ENCODE assay signal across 9 cellular contexts in genomic region chr1:116372186-116372585, GRCh38. TPM values are rescaled to one million over a fixed set of nuclear protein-coding genes. Genes with fewer than 3 reads are reported as not detected.
DNase-seq lines count a peak whose midpoint lies in the region; ATAC-seq, FAIRE-seq and TF ChIP-seq lines count a peak whose summit lies in the region.
"Had no signal": no experiment of that assay in that cellular context is flagged by ENCODE, and none has a peak within 500 bp of the region (broad histone marks: within the 10 kb centered on the region; RNA-seq: fewer than 3 reads in every experiment).

No MANE protein-coding gene starts in this region.

- FAIRE-seq in bronchial epithelial cell (lab: Jason Lieb, UNC): no peak
- FAIRE-seq in HTR-8/SVneo (lab: Jason Lieb, UNC): no peak
- FAIRE-seq: G401.6 had no signal

- H3K4me1 Mint-ChIP-seq in activated T-cell treated with anti-CD3 and anti-CD28 coated beads, Interleukin-2, amount 50 U/mL, for 72 hours (ENCODE audit: low read depth): peaks cover 38% of the 10 kb centered on the region
- H3K4me1 Mint-ChIP-seq in memory B cell (peaks cover 27% of the 10 kb centered on the region), type B pancreatic cell (ENCODE audit: unreplicated experiment) (peaks cover 29% of the 10 kb centered on the region)

- H3K4me3 Mint-ChIP-seq in activated T-cell treated with anti-CD3 and anti-CD28 coated beads, Interleukin-2, amount 50 U/mL, for 72 hours: peak overlapping the region; percentile 75 to 95
- H3K4me3 Mint-ChIP-seq in memory B cell: peak overlapping the region; percentile 99
- peak overlapping the region; percentile 96 for H3K4me3 Mint-ChIP-seq in type B pancreatic cell

- no peak overlapping the region for H3K27ac Mint-ChIP-seq in activated T-cell treated with anti-CD3 and anti-CD28 coated beads, Interleukin-2, amount 50 U/mL, for 72 hours
- H3K27ac Mint-ChIP-seq in memory B cell (peak overlapping the region; percentile 94), type B pancreatic cell (peak overlapping the region; percentile 100)

- POLR2A ChIA-PET in GM10248 (lab: Yijun Ruan, JAX): no interaction called here

- H3K36me3 ChIP-seq in bronchial epithelial cell (ENCODE audit: control insufficient read depth, insufficient read depth, low read length): no peaks in the 10 kb centered on the region

- CTCF ChIA-PET in GM10248 (lab: Yijun Ruan, JAX): interaction anchor here (1.2 to 3.4 kb wide), 6 partner anchors 8 to 233 kb away, joined by 3 to 13 read pairs (median 4); no protein-coding TSS in a partner anchor

- H3K9me3 Mint-ChIP-seq in activated T-cell treated with anti-CD3 and anti-CD28 coated beads, Interleukin-2, amount 50 U/mL, for 72 hours: no peaks in the 10 kb centered on the region
- H3K9me3 Mint-ChIP-seq in memory B cell: no peaks in the 10 kb centered on the region
- H3K9me3 Mint-ChIP-seq in type B pancreatic cell: no peaks in the 10 kb centered on the region

- H3K36me3 Mint-ChIP-seq in activated T-cell treated with anti-CD3 and anti-CD28 coated beads, Interleukin-2, amount 50 U/mL, for 72 hours (ENCODE audit: insufficient read depth in 2 of 2): peaks cover 4 to 5% of the 10 kb centered on the region in 2 donors
- peaks cover 1% of the 10 kb centered on the region for H3K36me3 Mint-ChIP-seq in memory B cell
- H3K36me3 Mint-ChIP-seq in type B pancreatic cell: no peaks in the 10 kb centered on the region

- no peak for DNase-seq in activated T-cell treated with anti-CD3 and anti-CD28 coated beads, Interleukin-2, amount 50 U/mL, for 72 hours
- DNase-seq in activated T-cell treated with anti-CD3 and anti-CD28 coated beads, Interleukin-2, amount 50 U/mL, for 48 hours: no peak
- DNase-seq in bronchial epithelial cell (ENCODE audit: low read depth) (no peak), memory B cell (ENCODE audit: low spot score in 2 of 2) (peak in 1 of 2 donors; percentile 26), type B pancreatic cell (ENCODE audit: extremely low spot score, unreplicated experiment) (no peak), HTR-8/SVneo (ENCODE audit: insufficient read length, low spot score) (no peak), GM10248 (ENCODE audit: extremely low spot score) (no peak)

- ATAC-seq in activated T-cell treated with anti-CD3 and anti-CD28 coated beads, Interleukin-2, amount 50 U/mL, for 72 hours (replicated peaks in 1 of 2): no peak
- no peak for ATAC-seq in memory B cell (ENCODE audit: low read depth)
- ATAC-seq in GM18870 (IDR thresholded peaks at IDR 0.05; ENCODE audit: unreplicated experiment): no peak

- peaks cover 7% of the 10 kb centered on the region for H3K27me3 Mint-ChIP-seq in activated T-cell treated with anti-CD3 and anti-CD28 coated beads, Interleukin-2, amount 50 U/mL, for 72 hours (ENCODE audit: low read depth)
- H3K27me3 Mint-ChIP-seq in memory B cell (peaks cover 4% of the 10 kb centered on the region), type B pancreatic cell (no peaks in the 10 kb centered on the region)

- H3K4me3 ChIP-seq in bronchial epithelial cell (ENCODE audit: low read depth, low read length): peak overlapping the region; percentile 89

- H3K27me3 ChIP-seq in bronchial epithelial cell (ENCODE audit: control insufficient read depth, insufficient read depth, low read length): no peaks in the 10 kb centered on the region

- no peak for TF ChIP-seq CTCF in bronchial epithelial cell (IDR thresholded peaks at IDR 0.05; ENCODE audit: insufficient read depth, low read length, severe bottlenecking)
- TF ChIP-seq CTCF in type B pancreatic cell (conservative IDR thresholded peaks at IDR 0.05): no peak
- no peak for TF ChIP-seq CTCF in GM10248 (IDR thresholded peaks at IDR 0.05; ENCODE audit: control extremely low read depth, extremely low read depth, low read depth, missing control alignments)

RNA-seq across cellular contexts. Expression of gene ATP1A1, which starts 0.9 kb away (rescaled TPM):
- total RNA-seq in activated T-cell treated with anti-CD3 and anti-CD28 coated beads, Interleukin-2, amount 50 U/mL, for 72 hours: 100 to 1,000 TPM; 177 to 206 TPM
- total RNA-seq in bronchial epithelial cell (123 and 177 TPM in 2 replicates), type B pancreatic cell (ENCODE audit: low replicate concordance) (374 and 695 TPM in 2 replicates)
